2 cellular contexts compared by ENCODE assay signal in genomic region chr4:161496-162284, GRCh38.
TF ChIP-seq lines count a peak whose summit lies in the region.

No MANE protein-coding gene starts in this region.

TF ChIP-seq in HCT116, 20 proteins besides CTCF, POLR2A, EP300 and RAD21:
- TF ChIP-seq ZFX (IDR thresholded peaks at IDR 0.05) (no peak), MAX (IDR thresholded peaks at IDR 0.05) (no peak), EZH2 (IDR thresholded peaks at IDR 0.05) (no peak), EGR1 (IDR thresholded peaks at IDR 0.05; ENCODE audit: low read depth) (no peak), ZNF274 (IDR thresholded peaks at IDR 0.05; ENCODE audit: low read depth, low read length) (peak; percentile 87), POLR2AphosphoS5 (IDR thresholded peaks at IDR 0.05; ENCODE audit: low read depth, low read length) (no peak)
TF ChIP-seq in HCT116: peak in this region for 1.

TF ChIP-seq in GM12878, 131 proteins besides CTCF, POLR2A, EP300 and RAD21:
- TF ChIP-seq ZBTB33 (IDR thresholded peaks at IDR 0.05): no peak
- TF ChIP-seq CBX5 (IDR thresholded peaks at IDR 0.05; ENCODE audit: low read depth): 0 out of 2 replicates have a peak, but pooled peaks have one; percentile 36
- no peak for TF ChIP-seq ETV6 (conservative IDR thresholded peaks at IDR 0.05 in 1 of 2, IDR thresholded peaks at IDR 0.05 in 1 of 2; ENCODE audit: borderline replicate concordance in 1 of 2, low read depth in 1 of 2)
- no peak for TF ChIP-seq TCF3 (IDR thresholded peaks at IDR 0.05; ENCODE audit: borderline replicate concordance, insufficient read depth, low read depth, low read length)
- peak; percentile 88 for TF ChIP-seq ZNF274 (IDR thresholded peaks at IDR 0.05; ENCODE audit: insufficient read depth, insufficient read length)
- no peak for TF ChIP-seq CHD2 (IDR thresholded peaks at IDR 0.05; ENCODE audit: borderline replicate concordance, low read depth, low read length)
